ENCODE assay signal across 9 cellular contexts in genomic region chr6:390914-391558, GRCh38. TPM values are rescaled to one million over a fixed set of nuclear protein-coding genes. Genes with fewer than 3 reads are reported as not detected.
DNase-seq lines count a peak whose midpoint lies in the region; ATAC-seq and TF ChIP-seq lines count a peak whose summit lies in the region.
"Had no signal": no experiment of that assay in that cellular context is flagged by ENCODE, and none has a peak within 500 bp of the region (broad histone marks: within the 10 kb centered on the region; RNA-seq: fewer than 3 reads in every experiment).

No MANE protein-coding gene starts in this region.

- H3K27ac Mint-ChIP-seq in naive B cell, result peak overlapping the region; percentile 61 to 98 (median 98)

- H3K36me3 Mint-ChIP-seq in naive B cell, result peaks cover 12 to 21% of the 10 kb centered on the region in 2 donors

- peaks cover 45% of the 10 kb centered on the region for H3K27me3 ChIP-seq in BJ (ENCODE audit: control insufficient read depth, insufficient read depth, low read length)

- CTCF ChIA-PET in BJ (lab: Yijun Ruan, JAX), result no interaction called here

- peaks cover 0 to 2% (median 0%) of the 10 kb centered on the region in 7 donors for H3K9me3 Mint-ChIP-seq in naive B cell

- H3K4me1 Mint-ChIP-seq in naive B cell, result peaks cover 37 to 42% (median 39%) of the 10 kb centered on the region in 3 donors

- in situ Hi-C loops in G401 (cut with HindIII; ENCODE audit: low sequenced_read_pairs), result no loop called here

- peak; percentile 21 for ATAC-seq in GM19395 (IDR thresholded peaks at IDR 0.05; ENCODE audit: unreplicated experiment)
- ATAC-seq in HG03520 (IDR thresholded peaks at IDR 0.05; ENCODE audit: unreplicated experiment), result peak; percentile 7
- peak; percentile 58 to 60 for ATAC-seq in naive B cell (ENCODE audit: low read depth in 2 of 2)
- ATAC-seq in HG03159 (IDR thresholded peaks at IDR 0.05; ENCODE audit: unreplicated experiment), result no peak

- peaks cover 6 to 7% (median 6%) of the 10 kb centered on the region in 3 donors for H3K27me3 Mint-ChIP-seq in naive B cell

- H3K4me3 Mint-ChIP-seq in naive B cell, result peak overlapping the region; percentile 86 to 100 (median 98)

- no peak overlapping the region for H3K4me3 ChIP-seq in BJ (ENCODE audit: low read depth, low read length)

- no peaks in the 10 kb centered on the region for H3K36me3 ChIP-seq in BJ (ENCODE audit: control insufficient read depth, insufficient read depth, low read length)

- POLR2A ChIA-PET in BJ (lab: Charles Lee), result no interaction called here

- TF ChIP-seq CTCF in BJ (IDR thresholded peaks at IDR 0.05; ENCODE audit: insufficient read depth, low read depth, low read length), result no peak

- DNase-seq in BJ (ENCODE audit: low read depth) (peak; percentile 2), astrocyte of the hippocampus (ENCODE audit: low read depth, low spot score) (peak; percentile 30), naive B cell (peak; percentile 61), COR-L47 (lab: John Stamatoyannopoulos, UW) (no peak), G401 (ENCODE audit: low spot score) (no peak)

RNA-seq across cellular contexts. Expression of gene IRF4, which starts 0.5 kb away (rescaled TPM):
- not detected in 2 replicates for polyA plus RNA-seq in BJ (2011; rRNA removed)
- not detected in 2 replicates for polyA minus RNA-seq in BJ (2011; rRNA and poly(A)+ RNA removed)
- polyA plus RNA-seq in naive B cell (ENCODE audit: low read depth in 6 of 6), result 10 to 100 TPM; 20.8 to 45.7 (median 34.9) TPM
- total RNA-seq in G401 (2014; rRNA removed; shearing (Covaris generic)), result not detected in 2 replicates
- total RNA-seq: bronchial epithelial cell had no signal

Comparison
In these comparisons a context has a peak if more than half of its experiments do, and no peak if none do; other contexts are left out.
1. DNase-seq: peak in BJ (single experiment), astrocyte of the hippocampus (single experiment) and naive B cell (single experiment); none in COR-L47 (single experiment) and G401 (single experiment).
2. RNA of gene IRF4, which starts 0.5 kb away (polyA plus RNA-seq): 20.8 to 45.7 TPM in naive B cell; not detected in BJ; every median in the first group is over 10 times any median in the second.